17 cellular contexts compared by ENCODE assay signal in the genomic region with DNA sequence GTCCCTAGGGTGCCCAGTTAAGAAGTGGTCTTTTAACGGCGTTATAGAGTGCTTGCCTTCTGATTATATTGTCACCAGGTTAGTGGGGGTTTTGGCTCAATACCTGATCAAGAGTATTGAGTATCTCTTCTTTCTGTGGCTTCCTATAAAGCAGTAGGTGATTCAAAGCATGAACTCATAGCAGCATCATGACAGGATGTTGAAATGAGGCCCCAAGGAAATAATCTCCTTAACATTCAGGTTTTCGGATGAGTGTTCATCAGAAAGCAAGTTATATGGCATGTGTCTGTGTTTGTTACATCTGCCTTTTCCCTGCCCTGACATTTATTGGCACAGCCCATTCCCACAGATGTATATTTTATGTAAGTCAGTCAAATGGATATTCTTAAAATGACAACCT.
"Had no signal": no experiment of that assay in that cellular context is flagged by ENCODE, and none has a peak within 500 bp of the region (broad histone marks: within the 10 kb centered on the region; RNA-seq: fewer than 3 reads in every experiment).

No MANE protein-coding gene starts in this region.

- H3K4me3 Mint-ChIP-seq: naive thymus-derived CD8-positive, alpha-beta T cell; stimulated activated naive B cell treated with anti-CD40 and anti-IgM and Interleukin-4, amounts not matched to agents 10 μg/mL and 1 μg/mL and 100 μg/mL, for 72 hours had no signal

- H3K27ac ChIP-seq: colonic mucosa, gastrocnemius medialis, neutrophil, spleen had no signal

- H3K27me3 Mint-ChIP-seq: naive thymus-derived CD8-positive, alpha-beta T cell; stimulated activated naive B cell treated with anti-CD40 and anti-IgM and Interleukin-4, amounts not matched to agents 10 μg/mL and 1 μg/mL and 100 μg/mL, for 72 hours had no signal

- H3K9me3 ChIP-seq: colonic mucosa, gastrocnemius medialis, mucosa of descending colon, neutrophil had no signal

- H3K4me1 ChIP-seq: colonic mucosa, spleen had no signal

- ATAC-seq: gastrocnemius medialis; left lobe of liver; mucosa of descending colon; naive thymus-derived CD8-positive, alpha-beta T cell; sciatic nerve; stimulated activated naive B cell treated with anti-CD40 and anti-IgM and Interleukin-4, amounts not matched to agents 10 μg/mL and 1 μg/mL and 100 μg/mL, for 72 hours had no signal

- DNase-seq: colonic mucosa; dermis blood vessel endothelial cell; erythroblast; gastrocnemius medialis; glutamatergic neuron; islet precursor cell; mucosa of descending colon; naive thymus-derived CD8-positive, alpha-beta T cell; spleen; stimulated activated CD4-positive, alpha-beta T cell treated with anti-CD3 and anti-CD28 coated beads, Interleukin-15, amount 100 ng/mL, for 24 hours; stimulated activated CD4-positive, alpha-beta T cell treated with anti-CD3 and anti-CD28 coated beads, Interleukin-1b, Interleukin-23, amount 100 ng/mL, for 48 hours; stimulated activated CD4-positive, alpha-beta T cell treated with anti-CD3 and anti-CD28 coated beads, Interleukin-4, amount 100 ng/mL, for 24 hours; stimulated activated naive B cell treated with anti-CD40 and anti-IgM and Interleukin-4, amounts not matched to agents 10 μg/mL and 1 μg/mL and 100 μg/mL, for 72 hours; trophoblast cell had no signal

- H3K36me3 ChIP-seq: colonic mucosa, gastrocnemius medialis, neutrophil, spleen had no signal

- H3K4me3 ChIP-seq: colonic mucosa, gastrocnemius medialis, mucosa of descending colon, spleen had no signal

- H3K27me3 ChIP-seq: colonic mucosa, gastrocnemius medialis, neutrophil, spleen had no signal

- H3K27ac Mint-ChIP-seq: stimulated activated naive B cell treated with anti-CD40 and anti-IgM and Interleukin-4, amounts not matched to agents 10 μg/mL and 1 μg/mL and 100 μg/mL, for 72 hours had no signal
